11 cellular contexts compared by ENCODE assay signal in the genomic region with DNA sequence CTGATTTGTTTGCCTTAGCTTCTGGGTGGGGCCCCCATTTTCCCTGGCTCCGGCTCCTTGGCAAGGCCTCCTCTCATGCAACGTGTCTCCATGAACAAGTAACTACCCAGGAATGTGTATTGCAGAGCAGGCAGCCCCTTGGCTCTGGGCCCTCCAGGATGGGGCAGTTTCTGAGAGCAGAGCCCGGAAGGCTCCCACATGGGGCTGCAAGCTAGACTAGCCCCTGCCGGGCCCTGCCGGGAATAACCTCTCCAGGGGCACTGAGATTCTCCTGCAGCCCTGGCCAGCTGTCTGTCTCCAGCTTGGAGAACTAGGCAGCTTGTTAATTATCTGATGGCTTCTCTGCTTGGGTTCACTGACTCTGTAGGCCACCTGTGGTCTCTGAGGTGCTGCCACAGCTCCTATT.
A peak's percentile ranks its signal among the peaks of the same experiment; 100 is the strongest.
DNase-seq lines count a peak whose midpoint lies in the region; ATAC-seq and TF ChIP-seq lines count a peak whose summit lies in the region.
"Had no signal": no experiment of that assay in that cellular context is flagged by ENCODE, and none has a peak within 500 bp of the region (broad histone marks: within the 10 kb centered on the region; RNA-seq: fewer than 3 reads in every experiment).

No MANE protein-coding gene starts in this region.

- peak overlapping the region; percentile 19 for H3K4me3 Mint-ChIP-seq in MCF 10A (ENCODE audit: unreplicated experiment)
- no peak overlapping the region for H3K4me3 Mint-ChIP-seq in CD4-positive, alpha-beta T cell
- H3K4me3 Mint-ChIP-seq: activated naive CD8-positive, alpha-beta T cell treated with anti-CD3 and anti-CD28 coated beads, Interleukin-2, amount 50 U/mL, for 24 hours had no signal

- intact Hi-C loops in MCF 10A (cut with micrococcal nuclease) (no loop called here), breast epithelium (cut with DNase I; ENCODE audit: low total_unique reads) (no loop called here), lower lobe of right lung (cut with DNase I) (no loop called here), uterus (cut with DNase I; ENCODE audit: low total_unique reads) (no loop called here)
- intact Hi-C loops in CD4-positive, alpha-beta T cell (cut with DNase I, micrococcal nuclease), result no loop called here

- peaks cover 32% of the 10 kb centered on the region for H3K4me1 Mint-ChIP-seq in MCF 10A (ENCODE audit: insufficient read depth, unreplicated experiment)
- H3K4me1 Mint-ChIP-seq in CD4-positive, alpha-beta T cell (ENCODE audit: low read depth), result peaks cover 12% of the 10 kb centered on the region

- no TSS peak for BruUV-seq in MCF 10A (replicated peaks; lab: Mats Ljungman, UMichigan)

- peaks cover 0 to 2% of the 10 kb centered on the region in 2 donors for H3K4me1 ChIP-seq in breast epithelium
- H3K4me1 ChIP-seq in lower lobe of right lung, result peaks cover 42% of the 10 kb centered on the region
- H3K4me1 ChIP-seq in uterus, result peaks cover 0 to 10% of the 10 kb centered on the region in 2 donors
- H3K4me1 ChIP-seq: A549 had no signal

- DNase-seq in MCF 10A (ENCODE audit: unreplicated experiment), result peak; percentile 83
- no peak for DNase-seq in breast epithelium (ENCODE audit: low spot score in 2 of 2)
- peak; percentile 93 for DNase-seq in dedifferentiated amniotic fluid mesenchymal stem cell (ENCODE audit: extremely low spot score)
- DNase-seq in lower lobe of right lung, result no peak
- peak; percentile 66 to 67 for DNase-seq in uterus
- DNase-seq in CD4-positive, alpha-beta T cell, result no peak
- DNase-seq: activated naive CD8-positive, alpha-beta T cell treated with anti-CD3 and anti-CD28 coated beads, Interleukin-2, amount 50 U/mL, for 24 hours; NCI-H1436 had no signal

- H3K4me3 ChIP-seq in breast epithelium (no peak overlapping the region), lower lobe of right lung (no peak overlapping the region), uterus (no peak overlapping the region)
- H3K4me3 ChIP-seq: A549 had no signal

- H3K27ac Mint-ChIP-seq in MCF 10A (ENCODE audit: low read depth, unreplicated experiment), result no peak overlapping the region
- H3K27ac Mint-ChIP-seq in CD4-positive, alpha-beta T cell, result no peak overlapping the region
- H3K27ac Mint-ChIP-seq: activated naive CD8-positive, alpha-beta T cell treated with anti-CD3 and anti-CD28 coated beads, Interleukin-2, amount 50 U/mL, for 24 hours had no signal

- no peaks in the 10 kb centered on the region for H3K9me3 ChIP-seq in breast epithelium
- H3K9me3 ChIP-seq in lower lobe of right lung, result no peaks in the 10 kb centered on the region
- H3K9me3 ChIP-seq in uterus, result no peaks in the 10 kb centered on the region
- no peaks in the 10 kb centered on the region for H3K9me3 ChIP-seq in CD4-positive, alpha-beta T cell (ENCODE audit: control insufficient read depth, low read length)
- H3K9me3 ChIP-seq: A549 had no signal

- CTCF ChIA-PET in MCF 10A (lab: Yijun Ruan, JAX), result interaction anchor here (0.6 to 1.1 kb wide), 4 partner anchors 14 to 1054 kb away, joined by 3 to 4 read pairs (median 4); no protein-coding TSS in a partner anchor
- CTCF ChIA-PET in CD4-positive, alpha-beta T cell (lab: Charles Lee), result no interaction called here

- H3K9me3 Mint-ChIP-seq in MCF 10A (ENCODE audit: unreplicated experiment), result no peaks in the 10 kb centered on the region
- H3K9me3 Mint-ChIP-seq in CD4-positive, alpha-beta T cell, result no peaks in the 10 kb centered on the region

- peak; percentile 17 to 22 for ATAC-seq in lower lobe of right lung
- ATAC-seq in CD4-positive, alpha-beta T cell (ENCODE audit: poor library complexity), result no peak
- no peak for ATAC-seq in GM21360 (IDR thresholded peaks at IDR 0.05; ENCODE audit: unreplicated experiment)
- no peak for ATAC-seq in HG03442 (IDR thresholded peaks at IDR 0.05; ENCODE audit: unreplicated experiment)
- ATAC-seq: activated naive CD8-positive, alpha-beta T cell treated with anti-CD3 and anti-CD28 coated beads, Interleukin-2, amount 50 U/mL, for 24 hours had no signal

- H3K27ac ChIP-seq in breast epithelium, result peak overlapping the region in 1 of 2 donors; percentile 39
- H3K27ac ChIP-seq in lower lobe of right lung, result peak overlapping the region; percentile 18
- peak overlapping the region; percentile 29 to 54 for H3K27ac ChIP-seq in uterus
- H3K27ac ChIP-seq in CD4-positive, alpha-beta T cell (ENCODE audit: low read depth, low read length), result no peak overlapping the region

- TF ChIP-seq CTCF in MCF 10A (IDR thresholded peaks at IDR 0.05; ENCODE audit: unreplicated experiment) (no peak), breast epithelium (IDR thresholded peaks at IDR 0.05) (no peak), lower lobe of right lung (IDR thresholded peaks at IDR 0.05) (no peak), uterus (IDR thresholded peaks at IDR 0.05) (peak in 1 of 4 experiments; percentile 6)
- TF ChIP-seq CTCF in CD4-positive, alpha-beta T cell (IDR thresholded peaks at IDR 0.05), result no peak

- POLR2A ChIA-PET in MCF 10A (lab: Yijun Ruan, JAX), result interaction anchor here (1.4 kb wide), 1 partner anchor 17 kb away, joined by 4 read pairs; no protein-coding TSS in a partner anchor
- POLR2A ChIA-PET in CD4-positive, alpha-beta T cell (lab: Charles Lee), result no interaction called here

- H3K27me3 Mint-ChIP-seq in MCF 10A (ENCODE audit: insufficient read depth, unreplicated experiment), result no peaks in the 10 kb centered on the region
- no peaks in the 10 kb centered on the region for H3K27me3 Mint-ChIP-seq in CD4-positive, alpha-beta T cell

- TF ChIP-seq POLR2A in breast epithelium (IDR thresholded peaks at IDR 0.05), result no peak
- no peak for TF ChIP-seq POLR2A in uterus (IDR thresholded peaks at IDR 0.05)

- no peaks in the 10 kb centered on the region for H3K36me3 Mint-ChIP-seq in MCF 10A (ENCODE audit: insufficient read depth, unreplicated experiment)
- peaks cover 2% of the 10 kb centered on the region for H3K36me3 Mint-ChIP-seq in CD4-positive, alpha-beta T cell (ENCODE audit: low read depth)

- no peaks in the 10 kb centered on the region for H3K36me3 ChIP-seq in breast epithelium
- no peaks in the 10 kb centered on the region for H3K36me3 ChIP-seq in lower lobe of right lung
- no peaks in the 10 kb centered on the region for H3K36me3 ChIP-seq in uterus

- H3K27me3 ChIP-seq in breast epithelium (no peaks in the 10 kb centered on the region), lower lobe of right lung (ENCODE audit: low read depth) (no peaks in the 10 kb centered on the region), uterus (no peaks in the 10 kb centered on the region)
- H3K27me3 ChIP-seq in CD4-positive, alpha-beta T cell (ENCODE audit: control insufficient read depth, insufficient read depth, low read length), result no peaks in the 10 kb centered on the region

Comparison
In these comparisons a context has a peak if more than half of its experiments do, and no peak if none do; other contexts are left out.
1. DNase-seq: peak in MCF 10A (single experiment), dedifferentiated amniotic fluid mesenchymal stem cell (single experiment) and uterus (2 of 2); none in breast epithelium (0 of 2), lower lobe of right lung (single experiment) and CD4-positive, alpha-beta T cell (0 of 10).
2. ATAC-seq: peak in lower lobe of right lung (2 of 2); none in CD4-positive, alpha-beta T cell (single experiment), GM21360 (single experiment) and HG03442 (single experiment).